Comparison of ENCODE assay signal across 9 cellular contexts in the genomic region with DNA sequence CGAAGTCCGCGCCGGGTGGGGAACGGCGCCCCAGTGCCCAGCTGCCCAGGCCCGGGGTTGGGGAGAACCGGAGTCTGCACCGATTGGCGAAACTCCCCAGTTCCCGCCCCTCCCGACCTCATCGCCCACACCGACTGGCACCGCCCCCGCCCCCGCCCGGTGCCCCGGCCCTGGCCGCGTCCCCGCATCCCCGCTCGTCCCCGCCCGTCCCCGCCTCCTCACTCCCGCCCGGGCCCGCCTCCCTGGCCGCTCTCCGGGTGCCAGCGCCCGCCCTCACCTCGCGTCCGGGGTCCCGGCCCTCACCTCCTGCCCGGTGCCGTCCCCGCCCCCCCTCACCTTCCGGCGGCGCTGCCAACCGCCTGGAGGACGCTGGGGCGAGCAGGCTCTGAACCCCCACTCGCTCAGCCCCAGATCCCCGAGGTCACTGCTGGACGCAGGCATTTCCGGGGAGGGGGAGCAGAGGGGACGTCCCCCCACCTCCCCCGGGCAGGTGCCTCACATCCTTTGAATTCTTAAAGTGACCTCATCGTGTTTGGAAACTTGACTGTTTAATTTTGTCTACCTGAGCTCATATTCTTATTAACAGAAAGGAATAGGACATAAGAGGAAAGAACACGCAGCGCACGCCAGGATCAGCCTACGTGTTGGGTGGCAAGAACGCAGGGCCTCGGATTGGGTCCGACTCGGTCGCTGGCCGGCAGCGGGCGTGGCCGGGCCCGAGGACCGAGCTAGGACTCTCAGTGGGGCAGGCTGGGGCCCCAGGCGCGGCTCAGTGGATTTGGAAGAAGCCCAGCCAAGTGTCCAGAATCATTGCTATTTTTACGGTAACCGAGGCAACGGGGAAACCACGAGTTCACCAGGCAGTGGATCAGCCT. TPM values are rescaled to one million over a fixed set of nuclear protein-coding genes. Genes with fewer than 3 reads are reported as not detected.
DNase-seq lines count a peak whose midpoint lies in the region; ATAC-seq and TF ChIP-seq lines count a peak whose summit lies in the region.
"Had no signal": no experiment of that assay in that cellular context is flagged by ENCODE, and none has a peak within 500 bp of the region (broad histone marks: within the 10 kb centered on the region; RNA-seq: fewer than 3 reads in every experiment).

A gene with protein sequence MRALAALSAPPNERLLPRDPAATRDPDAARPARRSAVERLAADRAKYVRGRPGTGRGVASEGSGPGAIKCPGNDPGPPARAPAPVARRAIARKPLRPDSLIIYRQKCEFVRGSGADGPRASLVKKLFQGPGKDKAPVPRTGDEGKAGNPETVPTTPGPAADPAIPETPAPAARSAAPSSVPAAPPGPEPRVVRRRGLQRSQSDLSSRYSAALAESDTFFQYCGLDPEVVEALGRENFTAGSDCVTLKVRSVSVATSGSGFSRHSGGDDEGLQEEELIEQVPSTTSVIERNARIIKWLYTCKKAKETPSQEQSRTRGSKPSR (minus strand): TSS at position 35 of the 875 bp plus-strand sequence. CDS start 120 bp downstream, outside the sequence.

- H3K27me3 Mint-ChIP-seq in activated CD4-positive, alpha-beta T cell treated with anti-CD3 and anti-CD28 coated beads, Interleukin-2, amount 10 ng/mL, durations not matched to agents 24 days and 14 days = peaks cover 65% of the 10 kb centered on the region

- H3K4me1 Mint-ChIP-seq in activated CD4-positive, alpha-beta T cell treated with anti-CD3 and anti-CD28 coated beads, Interleukin-2, amount 10 ng/mL, durations not matched to agents 24 days and 14 days = peaks cover 18% of the 10 kb centered on the region

- no peaks in the 10 kb centered on the region for H3K9me3 ChIP-seq in lower lobe of right lung
- H3K9me3 ChIP-seq in BE2C = no peaks in the 10 kb centered on the region

- H3K27ac Mint-ChIP-seq in activated CD4-positive, alpha-beta T cell treated with anti-CD3 and anti-CD28 coated beads, Interleukin-2, amount 10 ng/mL, durations not matched to agents 24 days and 14 days = peak within 1 kb of the TSS; percentile 52

- peaks cover 19% of the 10 kb centered on the region for H3K4me1 ChIP-seq in lower lobe of right lung
- no peaks in the 10 kb centered on the region for H3K4me1 ChIP-seq in BE2C

- H3K27me3 ChIP-seq in dorsolateral prefrontal cortex = peaks cover 0 to 56% (median 24%) of the 10 kb centered on the region in 45 donors
- H3K27me3 ChIP-seq in lower lobe of right lung (ENCODE audit: low read depth) = peaks cover 41% of the 10 kb centered on the region
- H3K27me3 ChIP-seq in BE2C = peaks cover 8% of the 10 kb centered on the region

- H3K27ac ChIP-seq in dorsolateral prefrontal cortex (peak within 1 kb of the TSS in 52 of 59 donors; percentile 10 to 86 (median 68)), lower lobe of right lung (peak within 1 kb of the TSS; percentile 88)

- no peaks in the 10 kb centered on the region for H3K9me3 Mint-ChIP-seq in activated CD4-positive, alpha-beta T cell treated with anti-CD3 and anti-CD28 coated beads, Interleukin-2, amount 10 ng/mL, durations not matched to agents 24 days and 14 days

- ATAC-seq in HG03354 (IDR thresholded peaks at IDR 0.05; ENCODE audit: poor library complexity, severe bottlenecking, unreplicated experiment) = peak; percentile 35
- ATAC-seq in lower lobe of right lung = peak; percentile 91 to 93
- no peak for ATAC-seq in HG03045 (IDR thresholded peaks at IDR 0.05; ENCODE audit: unreplicated experiment)

- peak within 1 kb of the TSS; percentile 82 for H3K4me3 Mint-ChIP-seq in activated CD4-positive, alpha-beta T cell treated with anti-CD3 and anti-CD28 coated beads, Interleukin-2, amount 10 ng/mL, durations not matched to agents 24 days and 14 days

- peak; percentile 84 for DNase-seq in activated CD4-positive, alpha-beta T cell treated with anti-CD3 and anti-CD28 coated beads, Interleukin-2, amount 10 ng/mL, durations not matched to agents 24 days and 14 days
- peak in 9 of 10 donors; percentile 5 to 72 (median 64) for DNase-seq in dorsolateral prefrontal cortex
- DNase-seq in lower lobe of right lung = peak; percentile 81
- peak; percentile 13 to 26 for DNase-seq in stimulated activated CD8-positive, alpha-beta memory T cell treated with anti-CD3 and anti-CD28 coated beads, Interleukin-2, amount 100 ng/mL, for 48 hours (ENCODE audit: low read depth in 2 of 2)
- DNase-seq in BE2C = no peak
- DNase-seq in cerebellum (ENCODE audit: low spot score) = no peak

- peaks cover 3% of the 10 kb centered on the region for H3K36me3 Mint-ChIP-seq in activated CD4-positive, alpha-beta T cell treated with anti-CD3 and anti-CD28 coated beads, Interleukin-2, amount 10 ng/mL, durations not matched to agents 24 days and 14 days (ENCODE audit: low read depth)

- H3K4me3 ChIP-seq in dorsolateral prefrontal cortex (peak within 1 kb of the TSS; percentile 34 to 73 (median 60)), lower lobe of right lung (peak within 1 kb of the TSS; percentile 65), BE2C (ENCODE audit: low read depth, low read length) (no peak within 1 kb of the TSS)

- intact Hi-C loops in activated CD4-positive, alpha-beta T cell treated with anti-CD3 and anti-CD28 coated beads, Interleukin-2, amount 10 ng/mL, durations not matched to agents 24 days and 14 days (cut with micrococcal nuclease) = no loop called here
- intact Hi-C loops in dorsolateral prefrontal cortex (cut with DNase I) = no loop called here
- intact Hi-C loops in lower lobe of right lung (cut with DNase I) = no loop called here

- H3K36me3 ChIP-seq in lower lobe of right lung (no peaks in the 10 kb centered on the region), BE2C (no peaks in the 10 kb centered on the region)

- TF ChIP-seq CTCF in dorsolateral prefrontal cortex (IDR thresholded peaks at IDR 0.05 in 54 of 56, conservative IDR thresholded peaks at IDR 0.05 in 2 of 56; ENCODE audit: low read depth in 1 of 56, partially characterized antibody in 56 of 56) (no peak), lower lobe of right lung (IDR thresholded peaks at IDR 0.05) (no peak), BE2C (IDR thresholded peaks at IDR 0.05; ENCODE audit: low read depth, low read length) (no peak)

RNA-seq across cellular contexts. Expression of the gene that starts here (rescaled TPM):
- total RNA-seq in activated CD4-positive, alpha-beta T cell treated with anti-CD3 and anti-CD28 coated beads, Interleukin-2, amount 10 ng/mL, durations not matched to agents 24 days and 14 days = 0.33 and 0.47 TPM in 2 replicates
- total RNA-seq in dorsolateral prefrontal cortex (10 to 100 TPM in 2 of 120 experiments, 1 to 10 TPM in 118; 2.2 to 13.2 (median 5.2) TPM), lower lobe of right lung (3.6 TPM), cerebellum (2.9 TPM)
- polyA plus RNA-seq in BE2C (2012; ENCODE audit: insufficient read depth, insufficient read length, low read depth) = not detected
- total RNA-seq: LHCN-M2 had no signal

Comparison
In these comparisons a context has a peak if more than half of its experiments do, and no peak if none do; other contexts are left out.
1. Peak in DNase-seq in activated CD4-positive, alpha-beta T cell treated with anti-CD3 and anti-CD28 coated beads, Interleukin-2, amount 10 ng/mL, durations not matched to agents 24 days and 14 days; RNA of the gene not detected or under 1 TPM.
2. DNase-seq: peak in dorsolateral prefrontal cortex (9 of 10), lower lobe of right lung (single experiment) and stimulated activated CD8-positive, alpha-beta memory T cell treated with anti-CD3 and anti-CD28 coated beads, Interleukin-2, amount 100 ng/mL, for 48 hours (2 of 2); none in BE2C (single experiment) and cerebellum (single experiment).